Comparison of ENCODE assay signal across 1 cellular context in genomic region chr16:67959520-67959919, GRCh38.
A peak's percentile ranks its signal among the peaks of the same experiment; 100 is the strongest.
TF ChIP-seq lines count a peak whose summit lies in the region.

No MANE protein-coding gene starts in this region.

TF ChIP-seq in K562, 482 proteins besides CTCF, POLR2A, EP300 and RAD21 (continued from another document and continues in another):
- TF ChIP-seq ZNF696 (CRISPR knock-in tag; conservative IDR thresholded peaks at IDR 0.05) = no peak
- TF ChIP-seq ZNF184 (CRISPR knock-in tag; IDR thresholded peaks at IDR 0.05) = no peak
- no peak for TF ChIP-seq TFE3 (CRISPR knock-in tag; IDR thresholded peaks at IDR 0.05)
- no peak for TF ChIP-seq STAG1 (CRISPR knock-in tag; IDR thresholded peaks at IDR 0.05; ENCODE audit: borderline replicate concordance)
- peak; percentile 58 for TF ChIP-seq ATF3 (IDR thresholded peaks at IDR 0.05)
- TF ChIP-seq ATF3 (CRISPR knock-in tag; conservative IDR thresholded peaks at IDR 0.05) = no peak
- TF ChIP-seq GTF2B (IDR thresholded peaks at IDR 0.05; ENCODE audit: extremely low read depth, insufficient read length) = no peak
- TF ChIP-seq STAT5B (CRISPR knock-in tag; IDR thresholded peaks at IDR 0.05) = no peak
- no peak for TF ChIP-seq CREBBP (IDR thresholded peaks at IDR 0.05; ENCODE audit: low read depth, low read length)
- no peak for TF ChIP-seq ZFP91 (CRISPR knock-in tag; IDR thresholded peaks at IDR 0.05)
- TF ChIP-seq MNT (conservative IDR thresholded peaks at IDR 0.05) = no peak
- TF ChIP-seq CHD7 (IDR thresholded peaks at IDR 0.05; ENCODE audit: low read depth, low read length) = no peak
- no peak for TF ChIP-seq ZNF445 (CRISPR knock-in tag; IDR thresholded peaks at IDR 0.05; ENCODE audit: low read depth)
- TF ChIP-seq BCOR (IDR thresholded peaks at IDR 0.05) = no peak
- TF ChIP-seq ZNF592 (IDR thresholded peaks at IDR 0.05) = peak; percentile 70
- TF ChIP-seq PYGO2 (tag; IDR thresholded peaks at IDR 0.05) = no peak
- no peak for TF ChIP-seq BMI1 (IDR thresholded peaks at IDR 0.05; ENCODE audit: low read length)
- TF ChIP-seq TFAP4 (CRISPR knock-in tag; IDR thresholded peaks at IDR 0.05; ENCODE audit: borderline replicate concordance) = no peak
- TF ChIP-seq FOSL1 (tag; conservative IDR thresholded peaks at IDR 0.05) = peak; percentile 73
- peak; percentile 30; the same call in 1 of the 2 replicates for TF ChIP-seq C11orf30 (IDR thresholded peaks at IDR 0.05; ENCODE audit: low read depth)
- no peak for TF ChIP-seq KAT8 (IDR thresholded peaks at IDR 0.05; ENCODE audit: low read depth)
- no peak for TF ChIP-seq CLOCK (CRISPR knock-in tag; IDR thresholded peaks at IDR 0.05; ENCODE audit: borderline replicate concordance)
- no peak for TF ChIP-seq ZNF436 (CRISPR knock-in tag; IDR thresholded peaks at IDR 0.05)
- TF ChIP-seq SETDB1 (IDR thresholded peaks at IDR 0.05; ENCODE audit: low read length) = no peak
- peak; percentile 52 for TF ChIP-seq EGR1 (conservative IDR thresholded peaks at IDR 0.05)
- TF ChIP-seq TARDBP (IDR thresholded peaks at IDR 0.05) = no peak
- TF ChIP-seq BRD4 (IDR thresholded peaks at IDR 0.05) = no peak
